1 cellular context compared by ENCODE assay signal in genomic region chr17:46027326-46028325, GRCh38.
TF ChIP-seq lines count a peak whose summit lies in the region.

No MANE protein-coding gene starts in this region.

TF ChIP-seq in HepG2, 621 proteins besides CTCF, POLR2A, EP300 and RAD21 (continued from another document):
- TF ChIP-seq CBX5 (CRISPR knock-in tag; IDR thresholded peaks at IDR 0.05; ENCODE audit: borderline replicate concordance) = no peak
- no peak for TF ChIP-seq ERF (CRISPR knock-in tag; IDR thresholded peaks at IDR 0.05)
- no peak for TF ChIP-seq BATF2 (CRISPR knock-in tag; IDR thresholded peaks at IDR 0.05)
- no peak for TF ChIP-seq ATF2 (CRISPR knock-in tag; IDR thresholded peaks at IDR 0.05)
- TF ChIP-seq ELF4 (CRISPR knock-in tag; IDR thresholded peaks at IDR 0.05; ENCODE audit: borderline replicate concordance) = no peak
